ENCODE assay signal across 14 cellular contexts in the genomic region with DNA sequence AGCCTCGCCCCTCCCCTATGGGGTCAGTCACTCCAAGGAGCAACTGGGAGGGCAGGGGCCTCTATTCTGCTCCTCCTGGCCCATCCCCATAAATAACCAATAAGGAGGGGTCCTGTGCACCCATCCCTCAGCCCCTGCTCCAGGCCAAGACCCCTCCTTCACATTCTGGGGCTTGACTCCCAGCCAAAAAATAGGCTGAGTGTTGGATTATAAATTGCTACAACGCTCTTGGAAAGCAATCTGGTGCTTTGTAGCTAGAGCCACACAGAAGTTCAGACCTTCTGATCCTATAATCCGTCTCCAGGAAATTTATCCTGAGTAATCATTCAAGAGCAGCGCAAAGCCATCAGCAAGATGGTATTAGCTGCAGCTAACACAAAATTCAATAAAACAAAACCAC.
DNase-seq lines count a peak whose midpoint lies in the region; ATAC-seq and TF ChIP-seq lines count a peak whose summit lies in the region.
"Had no signal": no experiment of that assay in that cellular context is flagged by ENCODE, and none has a peak within 500 bp of the region (broad histone marks: within the 10 kb centered on the region; RNA-seq: fewer than 3 reads in every experiment).

No MANE protein-coding gene starts in this region.

- TF ChIP-seq CTCF in Loucy (conservative IDR thresholded peaks at IDR 0.05; ENCODE audit: low read length) (no peak), WERI-Rb-1 (IDR thresholded peaks at IDR 0.05; ENCODE audit: low read depth, low read length) (no peak), retinal pigment epithelial cell (conservative IDR thresholded peaks at IDR 0.05; ENCODE audit: low read depth, low read length) (no peak)

- peak; percentile 63 for DNase-seq in WERI-Rb-1
- peak; percentile 13 for DNase-seq in retinal pigment epithelial cell (ENCODE audit: low read depth)
- no peak for DNase-seq in NCI-H2196 treated with DMSO at 0.1 percent for 48 hours (lab: John Stamatoyannopoulos, UW; ENCODE audit: unreplicated experiment)
- DNase-seq: Caco-2; CD8-positive, alpha-beta T cell; DMS 273 treated with DMSO at 0.1 percent for 48 hours had no signal

- H3K4me2 ChIP-seq in BLaER1 treated with 17β-estradiol and CSF1 and Interleukin-3, amounts not matched to agents 10 nM and 100 nM, result peak overlapping the region in 8 of 11 experiments; percentile 15 to 93 (median 87); a peak in 15 of 22 replicates
- H3K4me2 ChIP-seq in Loucy (ENCODE audit: low read depth, low read length, poor library complexity, severe bottlenecking), result peak overlapping the region; percentile 38

- no peaks in the 10 kb centered on the region for H3K36me3 ChIP-seq in BLaER1 treated with 17β-estradiol and CSF1 and Interleukin-3, amounts not matched to agents 10 nM and 100 nM
- no peaks in the 10 kb centered on the region for H3K36me3 ChIP-seq in Loucy (ENCODE audit: insufficient read depth, low read length)
- H3K36me3 ChIP-seq in WERI-Rb-1, result peaks cover 4% of the 10 kb centered on the region; the same call in 1 of the 2 replicates
- H3K36me3 ChIP-seq: HAP-1 had no signal

- H3K4me1 ChIP-seq in BLaER1 treated with 17β-estradiol and CSF1 and Interleukin-3, amounts not matched to agents 10 nM and 100 nM, result peaks cover 40 to 99% (median 90%) of the 10 kb centered on the region in 10 experiments
- peaks cover 20% of the 10 kb centered on the region for H3K4me1 ChIP-seq in Loucy (ENCODE audit: insufficient read depth, low read length, poor library complexity, severe bottlenecking)
- H3K4me1 ChIP-seq: Caco-2, HAP-1 had no signal

- H3F3A ChIP-seq in Loucy (ENCODE audit: low read depth), result no peaks in the 10 kb centered on the region

- no peaks in the 10 kb centered on the region for H3K27me3 ChIP-seq in BLaER1 treated with 17β-estradiol and CSF1 and Interleukin-3, amounts not matched to agents 10 nM and 100 nM
- H3K27me3 ChIP-seq in Loucy (ENCODE audit: insufficient read depth, low read length, poor library complexity, severe bottlenecking) (no peaks in the 10 kb centered on the region), WERI-Rb-1 (ENCODE audit: insufficient read depth, low read depth, severe bottlenecking) (no peaks in the 10 kb centered on the region)

- H3K4me3 ChIP-seq in BLaER1 treated with 17β-estradiol and CSF1 and Interleukin-3, amounts not matched to agents 10 nM and 100 nM, result no peak overlapping the region
- H3K4me3 ChIP-seq in Loucy (ENCODE audit: low read length, poor library complexity, severe bottlenecking) (no peak overlapping the region), WERI-Rb-1 (ENCODE audit: low read depth, low read length) (no peak overlapping the region), retinal pigment epithelial cell (ENCODE audit: low read length) (no peak overlapping the region)
- H3K4me3 ChIP-seq: GM12878, HAP-1, K562 had no signal

- no peaks in the 10 kb centered on the region for H4K20me1 ChIP-seq in BLaER1 treated with 17β-estradiol and CSF1 and Interleukin-3, amounts not matched to agents 10 nM and 100 nM
- H4K20me1 ChIP-seq in Loucy (ENCODE audit: insufficient read depth, low read length, poor library complexity, severe bottlenecking), result no peaks in the 10 kb centered on the region

- no peaks in the 10 kb centered on the region for H3K9me2 ChIP-seq in Loucy (replicated peaks; ENCODE audit: low read depth, low read length)

- H2AFZ ChIP-seq in Loucy (ENCODE audit: low read length), result no peak overlapping the region

- no peaks in the 10 kb centered on the region for H3K79me2 ChIP-seq in Loucy (ENCODE audit: insufficient read depth, low read length)

- H3K27ac ChIP-seq in BLaER1 treated with 17β-estradiol and CSF1 and Interleukin-3, amounts not matched to agents 10 nM and 100 nM, result peak overlapping the region in 3 of 11 experiments; percentile 17 to 91 (median 89); a peak in 2 of 22 replicates
- peak overlapping the region; percentile 94 for H3K27ac ChIP-seq in WERI-Rb-1

- H3K9me3 ChIP-seq in BLaER1 treated with 17β-estradiol and CSF1 and Interleukin-3, amounts not matched to agents 10 nM and 100 nM (replicated peaks in 1 of 11), result no peaks in the 10 kb centered on the region
- H3K9me3 ChIP-seq in Loucy (ENCODE audit: insufficient read depth, low read depth, low read length), result no peaks in the 10 kb centered on the region
- H3K9me3 ChIP-seq in WERI-Rb-1 (ENCODE audit: severe bottlenecking), result no peaks in the 10 kb centered on the region
- H3K9me3 ChIP-seq: Caco-2, HAP-1 had no signal

- ATAC-seq in GM21619 (IDR thresholded peaks at IDR 0.05; ENCODE audit: unreplicated experiment) (no peak), HG02981 (IDR thresholded peaks at IDR 0.05; ENCODE audit: unreplicated experiment) (no peak), GM18907 (IDR thresholded peaks at IDR 0.05; ENCODE audit: unreplicated experiment) (no peak)
- ATAC-seq: CD8-positive, alpha-beta T cell; GM12878; K562 had no signal

- H3K9ac ChIP-seq in BLaER1 treated with 17β-estradiol and CSF1 and Interleukin-3, amounts not matched to agents 10 nM and 100 nM, result no peak overlapping the region
- H3K9ac ChIP-seq in Loucy (ENCODE audit: low read depth, low read length, poor library complexity, severe bottlenecking), result no peak overlapping the region
